Comparison of ENCODE assay signal across 1 cellular context in genomic region chr3:66542153-66542552, GRCh38.
TF ChIP-seq lines count a peak whose summit lies in the region.

No MANE protein-coding gene starts in this region.

TF ChIP-seq in HepG2, 621 proteins besides CTCF, POLR2A, EP300 and RAD21 (continued from another document):
- TF ChIP-seq ZFP91 (CRISPR knock-in tag; IDR thresholded peaks at IDR 0.05; ENCODE audit: borderline replicate concordance): peak; percentile 51; the same call in 1 of the 2 replicates
